ENCODE assay signal across 1 cellular context in genomic region chr3:61687663-61688306, GRCh38.
TF ChIP-seq lines count a peak whose summit lies in the region.

No MANE protein-coding gene starts in this region.

TF ChIP-seq in H1, 55 proteins besides CTCF, POLR2A, EP300 and RAD21:
- TF ChIP-seq RFX5 (IDR thresholded peaks at IDR 0.05; ENCODE audit: borderline replicate concordance, low read depth, low read length) (no peak), CHD1 (IDR thresholded peaks at IDR 0.05; ENCODE audit: low read depth, low read length) (0 out of 2 replicates have a peak, but pooled peaks have one; percentile 30), KDM1A (IDR thresholded peaks at IDR 0.05; ENCODE audit: borderline replicate concordance, low read length) (0 out of 2 replicates have a peak, but pooled peaks have one; percentile 14)
